Comparison of ENCODE assay signal across 25 cellular contexts in genomic region chr12:124622326-124622725, GRCh38.
"Had no signal": no experiment of that assay in that cellular context is flagged by ENCODE, and none has a peak within 500 bp of the region (broad histone marks: within the 10 kb centered on the region; RNA-seq: fewer than 3 reads in every experiment).

No MANE protein-coding gene starts in this region.

- H3K4me3 ChIP-seq: dorsolateral prefrontal cortex, esophagus muscularis mucosa, ovary, prostate gland, skin epidermis, suprapubic skin, tibial nerve had no signal

- H3K4me1 ChIP-seq: prostate gland had no signal

- ATAC-seq: activated CD4-positive, alpha-beta T cell treated with anti-CD3 and anti-CD28 coated beads for 36 hours; activated naive CD8-positive, alpha-beta T cell treated with anti-CD3 and anti-CD28 coated beads, Interleukin-2, amount 50 U/mL, for 24 hours; activated T-cell treated with anti-CD3 and anti-CD28 coated beads, Interleukin-2, amount 50 U/mL, for 4 hours; effector memory CD8-positive, alpha-beta T cell; naive thymus-derived CD8-positive, alpha-beta T cell; stimulated activated effector memory CD8-positive, alpha-beta T cell treated with anti-CD3 and anti-CD28 coated beads, Interleukin-12 subunit alpha, Interleukin-12 subunit beta, amount 100 ng/mL, for 72 hours; stimulated activated naive CD8-positive, alpha-beta T cell treated with anti-CD3 and anti-CD28 coated beads, Interleukin-15, amount 100 ng/mL, for 72 hours had no signal

- H3K27ac ChIP-seq: brain microvascular endothelial cell, dorsolateral prefrontal cortex had no signal

- H3K36me3 ChIP-seq: brain microvascular endothelial cell, esophagus muscularis mucosa, ovary, prostate gland, suprapubic skin, tibial nerve had no signal

- DNase-seq: activated B cell treated with CpG ODN at 0.5 μM for 24 hours; activated CD4-positive, alpha-beta T cell treated with anti-CD3 and anti-CD28 coated beads for 36 hours; activated CD4-positive, alpha-beta T cell treated with anti-CD3 and anti-CD28 coated beads, Interleukin-2, amount 50 U/mL, for 4 hours; activated CD8-positive, alpha-beta memory T cell treated with anti-CD3 and anti-CD28 coated beads, Interleukin-2, amount 50 U/mL, for 48 hours; activated naive CD4-positive, alpha-beta T cell treated with Interleukin-2 at 50 U/mL for 16 hours; activated naive CD8-positive, alpha-beta T cell treated with anti-CD3 and anti-CD28 coated beads, Interleukin-2, amount 50 U/mL, for 24 hours; activated T-cell treated with anti-CD3 and anti-CD28 coated beads, Interleukin-2, amount 50 U/mL, for 4 hours; anterior cingulate cortex; brain microvascular endothelial cell; caudate nucleus; dorsolateral prefrontal cortex; effector memory CD8-positive, alpha-beta T cell; glutamatergic neuron; hippocampal formation; stimulated activated CD4-positive, alpha-beta T cell treated with anti-CD3 and anti-CD28 coated beads, Interleukin-1b, Interleukin-23, amount 100 ng/mL, for 48 hours; stimulated activated naive CD8-positive, alpha-beta T cell treated with anti-CD3 and anti-CD28 coated beads, Interleukin-15, amount 100 ng/mL, for 72 hours; T1000 had no signal

- H3K27me3 ChIP-seq: brain microvascular endothelial cell, dorsolateral prefrontal cortex, ovary, suprapubic skin, tibial nerve had no signal

- H3K9me3 ChIP-seq: ovary, prostate gland, suprapubic skin had no signal
